Comparison of ENCODE assay signal across 8 cellular contexts in genomic region chr19:34430738-34431625, GRCh38.
DNase-seq lines count a peak whose midpoint lies in the region; ATAC-seq and TF ChIP-seq lines count a peak whose summit lies in the region.

No MANE protein-coding gene starts in this region.

- no peak for ATAC-seq in GM18867 (IDR thresholded peaks at IDR 0.05; ENCODE audit: unreplicated experiment)
- ATAC-seq in HG03354 (IDR thresholded peaks at IDR 0.05; ENCODE audit: poor library complexity, severe bottlenecking, unreplicated experiment), result no peak

- H3K27me3 ChIP-seq in SU-DHL-6 (ENCODE audit: low read length) (no peaks in the 10 kb centered on the region), mucosa of stomach (ENCODE audit: control insufficient read depth, insufficient read depth, low read length) (no peaks in the 10 kb centered on the region)

- DNase-seq in AG20443 (ENCODE audit: low spot score), result peak; percentile 51
- DNase-seq in GM12865 (ENCODE audit: low read depth), result peak; percentile 81

- H3K4me1 ChIP-seq in mucosa of stomach (ENCODE audit: control insufficient read depth, insufficient read depth, low read length), result peaks cover 6% of the 10 kb centered on the region

- H3K4me2 ChIP-seq in SU-DHL-6 (ENCODE audit: low read depth, low read length, poor library complexity, severe bottlenecking), result peak overlapping the region; percentile 88

- peaks cover 7% of the 10 kb centered on the region for H3F3A ChIP-seq in SU-DHL-6 (ENCODE audit: insufficient read depth)

- H3K27ac ChIP-seq in SU-DHL-6 (ENCODE audit: low read depth, low read length) (peak overlapping the region; percentile 78; the same call in 1 of the 2 replicates), cingulate gyrus (ENCODE audit: low read depth, low read length) (peak overlapping the region; percentile 58)

- H3K79me2 ChIP-seq in SU-DHL-6 (ENCODE audit: insufficient read depth, low read length), result peaks cover 79% of the 10 kb centered on the region

- H3K4me3 ChIP-seq in GM12865 (ENCODE audit: low read depth, low read length) (peak overlapping the region; percentile 81), SU-DHL-6 (ENCODE audit: insufficient read depth, low read length, poor library complexity, severe bottlenecking) (peak overlapping the region; percentile 71), mucosa of stomach (ENCODE audit: low read length) (no peak overlapping the region)

- H2AFZ ChIP-seq in SU-DHL-6 (ENCODE audit: low read depth, low read length, severe bottlenecking), result no peak overlapping the region

- no peaks in the 10 kb centered on the region for H3K9me2 ChIP-seq in SU-DHL-6 (replicated peaks; ENCODE audit: insufficient read depth, low read length)

- TF ChIP-seq CTCF in GM12865 (IDR thresholded peaks at IDR 0.05; ENCODE audit: insufficient read depth, low read depth, low read length, missing control alignments) (peak; percentile 89), LNCAP (IDR thresholded peaks at IDR 0.05) (peak; percentile 65), SU-DHL-6 (IDR thresholded peaks at IDR 0.05; ENCODE audit: insufficient read depth, low read length, poor library complexity, severe bottlenecking) (peak; percentile 65)

- peak overlapping the region; percentile 98 for H3K9ac ChIP-seq in SU-DHL-6 (ENCODE audit: low read length)
- peak overlapping the region; percentile 32 for H3K9ac ChIP-seq in mucosa of stomach (ENCODE audit: low read length)

- H3K36me3 ChIP-seq in SU-DHL-6 (ENCODE audit: low read length) (peaks cover 36% of the 10 kb centered on the region), mucosa of stomach (ENCODE audit: control insufficient read depth, insufficient read depth, low read length) (no peaks in the 10 kb centered on the region)

- no peaks in the 10 kb centered on the region for H3K9me3 ChIP-seq in SU-DHL-6 (ENCODE audit: insufficient read depth, low read length)
- no peaks in the 10 kb centered on the region for H3K9me3 ChIP-seq in mucosa of stomach (ENCODE audit: control insufficient read depth, low read length)

- peaks cover 47% of the 10 kb centered on the region for H4K20me1 ChIP-seq in SU-DHL-6 (ENCODE audit: low read depth, low read length)
